31 cellular contexts compared by ENCODE assay signal in the genomic region with DNA sequence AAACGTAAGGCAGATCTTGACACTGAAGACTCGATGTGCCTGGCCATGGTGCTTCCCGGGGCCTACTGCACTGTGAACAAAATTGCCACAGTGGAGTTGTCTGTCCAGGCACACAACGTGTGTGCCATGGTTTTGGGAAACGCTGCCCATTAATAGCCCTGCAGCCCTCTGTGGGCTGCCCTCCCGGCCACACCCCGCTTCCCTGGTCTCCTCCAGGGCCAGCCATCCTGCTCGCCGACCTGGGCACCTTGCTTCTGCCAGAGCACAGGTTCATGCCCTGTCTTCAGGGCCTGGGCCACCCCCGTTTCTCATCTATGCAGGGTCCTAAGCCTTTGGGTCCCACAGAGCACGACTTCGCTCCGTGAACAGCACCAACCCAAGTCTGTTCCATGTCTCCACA. TPM values are rescaled to one million over a fixed set of nuclear protein-coding genes. Genes with fewer than 3 reads are reported as not detected.
"Had no signal": no experiment of that assay in that cellular context is flagged by ENCODE, and none has a peak within 500 bp of the region (broad histone marks: within the 10 kb centered on the region; RNA-seq: fewer than 3 reads in every experiment).

No MANE protein-coding gene starts in this region.

- H3K9me3 ChIP-seq: esophagus muscularis mucosa, gastroesophageal sphincter, heart left ventricle, ovary, stomach, thyroid gland had no signal

- H3K9ac ChIP-seq: neural progenitor cell had no signal

- H3K27ac ChIP-seq: epithelial cell of prostate, esophagus muscularis mucosa, foreskin keratinocyte, gastroesophageal sphincter, heart left ventricle, neural progenitor cell, ovary, stomach, thyroid gland had no signal

- FAIRE-seq: colon, islet of Langerhans had no signal

- H3K4me3 ChIP-seq: dorsolateral prefrontal cortex, esophagus muscularis mucosa, gastroesophageal sphincter, heart left ventricle, neural progenitor cell, ovary, smooth muscle cell, stomach, thyroid gland had no signal

- H2AFZ ChIP-seq: neural progenitor cell had no signal

- H3K4me1 ChIP-seq: foreskin keratinocyte, heart left ventricle, thyroid gland had no signal

- H3K27me3 ChIP-seq: esophagus muscularis mucosa, foreskin keratinocyte, neural progenitor cell, ovary, thyroid gland had no signal

- DNase-seq: caudate nucleus; cerebellar nuclear complex; effector CD8-positive, alpha-beta T cell; endodermal cell; foreskin keratinocyte; hippocampal formation; kidney glomerular epithelial cell; mesendoderm; midbrain; naive thymus-derived CD4-positive, alpha-beta T cell; nucleus accumbens; stimulated activated CD4-positive, alpha-beta T cell treated with anti-CD3 and anti-CD28 coated beads, Interleukin-2, amount 100 ng/mL, for 24 hours; stimulated activated CD4-positive, alpha-beta T cell treated with anti-CD3 and anti-CD28 coated beads, Interleukin-4, amount 100 ng/mL, for 24 hours; stimulated activated naive CD4-positive, alpha-beta T cell treated with Interleukin-2 at 50 U/mL for 16 hours; stomach; thyroid gland had no signal

- H3K4me2 ChIP-seq: neural progenitor cell, smooth muscle cell had no signal

- H3K36me3 ChIP-seq: esophagus muscularis mucosa, gastroesophageal sphincter, neural progenitor cell, ovary, stomach, thyroid gland had no signal

- ATAC-seq: foreskin keratinocyte; gastroesophageal sphincter; heart left ventricle; naive thymus-derived CD4-positive, alpha-beta T cell; sciatic nerve had no signal

RNA-seq across cellular contexts. Expression of a gene that starts 18.9 kb away (rescaled TPM):
- total RNA-seq: smooth muscle cell had no signal
- polyA plus RNA-seq: naive thymus-derived CD4-positive, alpha-beta T cell; smooth muscle cell had no signal

RNA-seq across cellular contexts. Expression of a gene that starts 58.7 kb away (rescaled TPM):
- total RNA-seq: esophagus muscularis mucosa; fibroblast of lung; foreskin keratinocyte; heart left ventricle; lung microvascular endothelial cell; naive thymus-derived CD4-positive, alpha-beta T cell; sciatic nerve; stomach; subcutaneous adipose tissue; temporal lobe; thyroid gland had no signal
- polyA plus RNA-seq: fibroblast of lung; foreskin keratinocyte; heart left ventricle; naive thymus-derived CD4-positive, alpha-beta T cell; stomach had no signal
